In the genomic region with DNA sequence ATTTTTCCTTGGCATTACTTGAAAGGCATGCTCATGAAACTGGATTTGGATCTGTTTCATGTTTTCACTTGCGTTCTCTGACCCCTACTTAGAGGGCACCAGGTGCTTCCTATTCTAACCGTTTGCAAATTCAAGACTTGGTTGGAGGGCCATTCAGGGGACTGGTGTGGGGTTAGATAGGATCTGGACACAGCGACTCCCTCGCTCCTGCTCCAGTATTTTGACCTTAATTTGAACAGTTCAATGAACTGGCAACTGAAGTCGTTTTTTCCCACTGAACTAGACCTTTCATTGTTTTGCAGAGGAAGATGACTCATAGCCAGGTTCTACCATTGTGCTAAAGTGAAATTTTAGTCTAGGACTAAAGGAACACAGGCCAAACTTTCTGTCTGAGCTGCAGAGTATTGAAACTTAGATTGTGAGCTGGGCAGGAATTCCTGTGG, we compare ENCODE assay signal across 8 cellular contexts.
A peak's percentile ranks its signal among the peaks of the same experiment; 100 is the strongest.
DNase-seq lines count a peak whose midpoint lies in the region; ATAC-seq and TF ChIP-seq lines count a peak whose summit lies in the region.

No MANE protein-coding gene starts in this region.

- H3K36me3 ChIP-seq in brain microvascular endothelial cell (replicated peaks): no peaks in the 10 kb centered on the region
- no peaks in the 10 kb centered on the region for H3K36me3 ChIP-seq in mucosa of rectum (ENCODE audit: control insufficient read depth in 2 of 2, insufficient read depth in 2 of 2, low read length in 2 of 2)

- H3K4me3 ChIP-seq in brain microvascular endothelial cell (ENCODE audit: low read depth, low read length) (no peak overlapping the region), mucosa of rectum (ENCODE audit: low read length in 2 of 2) (peak overlapping the region in 1 of 2 donors; percentile 8)

- H3K27ac ChIP-seq in brain microvascular endothelial cell: peak overlapping the region; percentile 22
- H3K27ac ChIP-seq in mucosa of rectum (ENCODE audit: low read depth in 2 of 2, low read length in 2 of 2): peak overlapping the region; percentile 10 to 31

- no peaks in the 10 kb centered on the region for H3K9me3 Mint-ChIP-seq in CD14-positive monocyte

- ATAC-seq in GM21390 (IDR thresholded peaks at IDR 0.05; ENCODE audit: unreplicated experiment): peak; percentile 40

- H3K9me3 ChIP-seq in mucosa of rectum (ENCODE audit: control insufficient read depth in 2 of 2, low read length in 2 of 2): no peaks in the 10 kb centered on the region

- peaks cover 0 to 10% of the 10 kb centered on the region in 2 donors for H3K36me3 Mint-ChIP-seq in CD14-positive monocyte

- DNase-seq in CD14-positive monocyte (ENCODE audit: low spot score) (no peak), Kasumi-1 (lab: John Stamatoyannopoulos, UW) (peak; percentile 51 to 67), brain microvascular endothelial cell (peak; percentile 57), HK-2 (ENCODE audit: unreplicated experiment) (no peak), middle frontal gyrus (ENCODE audit: extremely low spot score, low spot score) (no peak), putamen (ENCODE audit: low spot score) (no peak)

- no peak for TF ChIP-seq CTCF in CD14-positive monocyte (IDR thresholded peaks at IDR 0.05)
- no peak for TF ChIP-seq CTCF in brain microvascular endothelial cell (IDR thresholded peaks at IDR 0.05; ENCODE audit: low read depth, low read length, missing control alignments)

- H3K9ac ChIP-seq in mucosa of rectum (ENCODE audit: low read depth in 1 of 2, low read length in 2 of 2): no peak overlapping the region

- peak overlapping the region; percentile 83 to 96 (median 90) for H3K27ac Mint-ChIP-seq in CD14-positive monocyte

- in situ Hi-C loops in brain microvascular endothelial cell (cut with HindIII; ENCODE audit: low pct_ligation_motif_present, low sequenced_read_pairs): no loop called here

- H3K4me1 Mint-ChIP-seq in CD14-positive monocyte: peaks cover 90% of the 10 kb centered on the region

- intact Hi-C loops in CD14-positive monocyte (cut with micrococcal nuclease): loop anchor here in 1 of 2 donors (10.0 kb wide), 1 partner anchor 195 kb away; a partner anchor contains a TSS

- peaks cover 0 to 5% (median 0%) of the 10 kb centered on the region in 3 donors for H3K27me3 Mint-ChIP-seq in CD14-positive monocyte (ENCODE audit: low read depth in 3 of 3)

- peak overlapping the region; percentile 46 to 56 for H3K4me3 Mint-ChIP-seq in CD14-positive monocyte

- H3K4me1 ChIP-seq in mucosa of rectum (ENCODE audit: control insufficient read depth in 2 of 2, insufficient read depth in 2 of 2, low read length in 2 of 2): peaks cover 9 to 11% of the 10 kb centered on the region in 2 donors

- H3K27me3 ChIP-seq in brain microvascular endothelial cell (replicated peaks) (no peaks in the 10 kb centered on the region), mucosa of rectum (ENCODE audit: control insufficient read depth in 2 of 2, insufficient read depth in 2 of 2, low read length in 2 of 2) (no peaks in the 10 kb centered on the region)

Comparison
In these comparisons a context has a peak if more than half of its experiments do, and no peak if none do; other contexts are left out.
1. DNase-seq: peak in Kasumi-1 (2 of 2) and brain microvascular endothelial cell (single experiment); none in CD14-positive monocyte (single experiment), HK-2 (single experiment), middle frontal gyrus (single experiment) and putamen (single experiment).